21 cellular contexts compared by ENCODE assay signal in genomic region chr7:1745018-1745532, GRCh38.
A peak's percentile ranks its signal among the peaks of the same experiment; 100 is the strongest.
DNase-seq lines count a peak whose midpoint lies in the region; ATAC-seq and TF ChIP-seq lines count a peak whose summit lies in the region.
"Had no signal": no experiment of that assay in that cellular context is flagged by ENCODE, and none has a peak within 500 bp of the region (broad histone marks: within the 10 kb centered on the region; RNA-seq: fewer than 3 reads in every experiment).

No MANE protein-coding gene starts in this region.

- TF ChIP-seq CTCF in RWPE2 (IDR thresholded peaks at IDR 0.05; ENCODE audit: poor library complexity, severe bottlenecking) (no peak), osteoblast (IDR thresholded peaks at IDR 0.05; ENCODE audit: extremely low read depth, low read depth, low read length) (no peak)

- H3K4me1 ChIP-seq in RWPE2 (ENCODE audit: insufficient read depth, poor library complexity, severe bottlenecking) = no peaks in the 10 kb centered on the region
- no peaks in the 10 kb centered on the region for H3K4me1 ChIP-seq in osteoblast (ENCODE audit: insufficient read depth, low read length)

- peaks cover 9% of the 10 kb centered on the region for H3K27me3 Mint-ChIP-seq in activated naive CD4-positive, alpha-beta T cell treated with anti-CD3 and anti-CD28 coated beads, Interleukin-2, amount 10 ng/mL, durations not matched to agents 7 days and 5 days
- H3K27me3 Mint-ChIP-seq: CD4-positive, alpha-beta T cell had no signal

- H2AFZ ChIP-seq in osteoblast (ENCODE audit: low read length) = no peak overlapping the region
- H2AFZ ChIP-seq: GM23338 had no signal

- H3K27ac ChIP-seq in RWPE2 (ENCODE audit: poor library complexity, severe bottlenecking) (no peak overlapping the region), osteoblast (ENCODE audit: low read depth, low read length) (no peak overlapping the region)
- H3K27ac ChIP-seq: 22Rv1, BLaER1, C4-2B had no signal

- H3K36me3 ChIP-seq in RWPE2 (ENCODE audit: low read depth) (no peaks in the 10 kb centered on the region), osteoblast (ENCODE audit: insufficient read depth, low read length) (no peaks in the 10 kb centered on the region)

- ATAC-seq in RWPE2 (ENCODE audit: low read depth) = no peak
- ATAC-seq in GM21367 (IDR thresholded peaks at IDR 0.05; ENCODE audit: unreplicated experiment) = no peak
- ATAC-seq: GM12878, GM23338 had no signal

- H3K27me3 ChIP-seq in RWPE2 (ENCODE audit: insufficient read depth, poor library complexity, severe bottlenecking) (peaks cover 11% of the 10 kb centered on the region), osteoblast (ENCODE audit: insufficient read depth, low read length) (peaks cover 20% of the 10 kb centered on the region)

- peaks cover 24% of the 10 kb centered on the region for H3K4me1 Mint-ChIP-seq in activated naive CD4-positive, alpha-beta T cell treated with anti-CD3 and anti-CD28 coated beads, Interleukin-2, amount 10 ng/mL, durations not matched to agents 7 days and 5 days

- no peaks in the 10 kb centered on the region for H3K36me3 Mint-ChIP-seq in activated naive CD4-positive, alpha-beta T cell treated with anti-CD3 and anti-CD28 coated beads, Interleukin-2, amount 10 ng/mL, durations not matched to agents 7 days and 5 days
- H3K36me3 Mint-ChIP-seq: CD8-positive, alpha-beta memory T cell had no signal

- no peak overlapping the region for H3K4me2 ChIP-seq in osteoblast (ENCODE audit: insufficient read depth, low read length)
- H3K4me2 ChIP-seq: BLaER1, GM23338 had no signal

- H3K9me3 Mint-ChIP-seq in activated naive CD4-positive, alpha-beta T cell treated with anti-CD3 and anti-CD28 coated beads, Interleukin-2, amount 10 ng/mL, durations not matched to agents 7 days and 5 days = no peaks in the 10 kb centered on the region
- H3K9me3 Mint-ChIP-seq: CD4-positive, alpha-beta T cell; CD8-positive, alpha-beta memory T cell; GM23338 had no signal

- peak; percentile 8 for DNase-seq in activated naive CD4-positive, alpha-beta T cell treated with anti-CD3 and anti-CD28 coated beads, Interleukin-2, amount 50 U/mL, for 16 hours
- DNase-seq in activated naive CD4-positive, alpha-beta T cell treated with anti-CD3 and anti-CD28 coated beads, Interleukin-2, amount 10 ng/mL, durations not matched to agents 7 days and 5 days = no peak
- peak; percentile 55 for DNase-seq in RWPE2 (ENCODE audit: low spot score)
- peak; percentile 11 for DNase-seq in iPS-NIHi11 (ENCODE audit: low spot score)
- peak; percentile 87 for DNase-seq in osteoblast (ENCODE audit: insufficient read length, low spot score, missing footprints)
- DNase-seq in amygdala (lab: John Stamatoyannopoulos, UW) = no peak
- no peak for DNase-seq in SKM-1 (lab: John Stamatoyannopoulos, UW; ENCODE audit: unreplicated experiment)
- DNase-seq: CD4-positive, alpha-beta T cell; CD8-positive, alpha-beta memory T cell; DMS 273 treated with DMSO at 0.1 percent for 48 hours; DMS79; EL; GDM1; HCEC 1CT had no signal

- H3K4me3 ChIP-seq in RWPE2 (ENCODE audit: severe bottlenecking) (no peak overlapping the region), osteoblast (ENCODE audit: insufficient read depth, low read length) (no peak overlapping the region)
- H3K4me3 ChIP-seq: BLaER1, GM12878, GM23338 had no signal

- CTCF ChIA-PET in activated naive CD4-positive, alpha-beta T cell treated with anti-CD3 and anti-CD28 coated beads, Interleukin-2, amount 10 ng/mL, durations not matched to agents 7 days and 5 days (lab: Charles Lee) = no interaction called here

- no peaks in the 10 kb centered on the region for H3K9me3 ChIP-seq in RWPE2 (ENCODE audit: severe bottlenecking)
- H3K9me3 ChIP-seq in osteoblast (ENCODE audit: low read depth, low read length) = no peaks in the 10 kb centered on the region
- H3K9me3 ChIP-seq: BLaER1 had no signal

- H3K27ac Mint-ChIP-seq in activated naive CD4-positive, alpha-beta T cell treated with anti-CD3 and anti-CD28 coated beads, Interleukin-2, amount 10 ng/mL, durations not matched to agents 7 days and 5 days = no peak overlapping the region
- H3K27ac Mint-ChIP-seq: B cell; CD4-positive, alpha-beta T cell; CD8-positive, alpha-beta memory T cell; GM23338 had no signal

- H4K20me1 ChIP-seq in osteoblast (ENCODE audit: insufficient read depth, low read length) = no peaks in the 10 kb centered on the region

- H3K4me3 Mint-ChIP-seq in activated naive CD4-positive, alpha-beta T cell treated with anti-CD3 and anti-CD28 coated beads, Interleukin-2, amount 10 ng/mL, durations not matched to agents 7 days and 5 days = no peak overlapping the region
- H3K4me3 Mint-ChIP-seq: B cell; CD4-positive, alpha-beta T cell; CD8-positive, alpha-beta memory T cell; GM23338 had no signal

- no peaks in the 10 kb centered on the region for H3K79me2 ChIP-seq in osteoblast (ENCODE audit: insufficient read depth, low read length)

Comparison
In these comparisons a context has a peak if more than half of its experiments do, and no peak if none do; other contexts are left out.
1. DNase-seq: peak in activated naive CD4-positive, alpha-beta T cell treated with anti-CD3 and anti-CD28 coated beads, Interleukin-2, amount 50 U/mL, for 16 hours (single experiment), RWPE2 (single experiment), iPS-NIHi11 (single experiment) and osteoblast (single experiment); none in activated naive CD4-positive, alpha-beta T cell treated with anti-CD3 and anti-CD28 coated beads, Interleukin-2, amount 10 ng/mL, durations not matched to agents 7 days and 5 days (single experiment), amygdala (0 of 56) and SKM-1 (single experiment).